1 cellular context compared by ENCODE assay signal in the genomic region with DNA sequence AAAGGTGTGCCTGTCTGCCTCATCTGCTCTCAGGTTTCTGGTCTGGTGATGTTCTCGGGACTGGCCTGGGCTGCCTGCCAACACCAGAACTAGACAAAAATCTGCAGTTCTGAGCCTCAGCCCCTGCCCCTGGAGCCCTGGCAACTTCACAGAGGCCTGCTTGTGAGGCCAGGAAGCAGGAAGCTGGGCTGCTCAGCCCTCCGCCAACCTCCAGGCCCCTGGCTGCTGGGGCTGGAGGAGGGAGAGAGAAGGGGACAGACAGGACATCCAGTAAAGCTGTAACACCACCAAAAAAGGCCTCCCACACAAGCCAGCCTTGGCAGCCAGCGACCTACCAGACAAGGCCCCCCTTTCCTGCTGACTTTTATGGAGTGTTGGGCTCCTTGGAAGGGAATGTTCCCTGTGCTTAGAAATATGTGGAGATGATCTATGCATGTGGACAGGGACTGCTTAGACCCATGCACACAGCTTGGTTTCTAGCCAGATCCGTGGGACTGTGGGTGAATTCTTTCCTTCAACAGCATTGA.
TF ChIP-seq lines count a peak whose summit lies in the region.

No MANE protein-coding gene starts in this region.

TF ChIP-seq in SK-N-SH, 30 proteins besides CTCF, POLR2A, EP300 and RAD21 (continued from another document):
- TF ChIP-seq, protein P1, sequence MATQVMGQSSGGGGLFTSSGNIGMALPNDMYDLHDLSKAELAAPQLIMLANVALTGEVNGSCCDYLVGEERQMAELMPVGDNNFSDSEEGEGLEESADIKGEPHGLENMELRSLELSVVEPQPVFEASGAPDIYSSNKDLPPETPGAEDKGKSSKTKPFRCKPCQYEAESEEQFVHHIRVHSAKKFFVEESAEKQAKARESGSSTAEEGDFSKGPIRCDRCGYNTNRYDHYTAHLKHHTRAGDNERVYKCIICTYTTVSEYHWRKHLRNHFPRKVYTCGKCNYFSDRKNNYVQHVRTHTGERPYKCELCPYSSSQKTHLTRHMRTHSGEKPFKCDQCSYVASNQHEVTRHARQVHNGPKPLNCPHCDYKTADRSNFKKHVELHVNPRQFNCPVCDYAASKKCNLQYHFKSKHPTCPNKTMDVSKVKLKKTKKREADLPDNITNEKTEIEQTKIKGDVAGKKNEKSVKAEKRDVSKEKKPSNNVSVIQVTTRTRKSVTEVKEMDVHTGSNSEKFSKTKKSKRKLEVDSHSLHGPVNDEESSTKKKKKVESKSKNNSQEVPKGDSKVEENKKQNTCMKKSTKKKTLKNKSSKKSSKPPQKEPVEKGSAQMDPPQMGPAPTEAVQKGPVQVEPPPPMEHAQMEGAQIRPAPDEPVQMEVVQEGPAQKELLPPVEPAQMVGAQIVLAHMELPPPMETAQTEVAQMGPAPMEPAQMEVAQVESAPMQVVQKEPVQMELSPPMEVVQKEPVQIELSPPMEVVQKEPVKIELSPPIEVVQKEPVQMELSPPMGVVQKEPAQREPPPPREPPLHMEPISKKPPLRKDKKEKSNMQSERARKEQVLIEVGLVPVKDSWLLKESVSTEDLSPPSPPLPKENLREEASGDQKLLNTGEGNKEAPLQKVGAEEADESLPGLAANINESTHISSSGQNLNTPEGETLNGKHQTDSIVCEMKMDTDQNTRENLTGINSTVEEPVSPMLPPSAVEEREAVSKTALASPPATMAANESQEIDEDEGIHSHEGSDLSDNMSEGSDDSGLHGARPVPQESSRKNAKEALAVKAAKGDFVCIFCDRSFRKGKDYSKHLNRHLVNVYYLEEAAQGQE (IDR thresholded peaks at IDR 0.05; ENCODE audit: low read depth, low read length), result no peak
- TF ChIP-seq SMC3 (IDR thresholded peaks at IDR 0.05; ENCODE audit: low read depth, low read length) (no peak), MXI1 (IDR thresholded peaks at IDR 0.05; ENCODE audit: low read depth, low read length) (0 out of 2 replicates have a peak, but pooled peaks have one; percentile 18), CHD2 (IDR thresholded peaks at IDR 0.05; ENCODE audit: low read length, partially characterized antibody) (no peak), RFX5 (IDR thresholded peaks at IDR 0.05; ENCODE audit: low read length) (no peak), TAF1 (IDR thresholded peaks at IDR 0.05; ENCODE audit: borderline replicate concordance, low read depth, low read length) (no peak), FOXM1 (IDR thresholded peaks at IDR 0.05; ENCODE audit: low read depth) (no peak), FOXJ3 (CRISPR knock-in tag; IDR thresholded peaks at IDR 0.05) (peak; percentile 48; the same call in 1 of the 2 replicates), SIN3A (IDR thresholded peaks at IDR 0.05; ENCODE audit: borderline replicate concordance, low read depth, low read length) (no peak), POLR2AphosphoS5 (IDR thresholded peaks at IDR 0.05; ENCODE audit: low read depth, low read length) (no peak), GABPA (IDR thresholded peaks at IDR 0.05; ENCODE audit: low read depth) (no peak), MEF2A (IDR thresholded peaks at IDR 0.05; ENCODE audit: borderline replicate concordance, low read depth) (no peak), NRF1 (IDR thresholded peaks at IDR 0.05; ENCODE audit: low read depth, low read length) (no peak), RCOR1 (IDR thresholded peaks at IDR 0.05; ENCODE audit: low read length) (no peak), TCF12 (IDR thresholded peaks at IDR 0.05) (no peak; the same call in 1 of the 2 replicates), FOSL2 (IDR thresholded peaks at IDR 0.05; ENCODE audit: borderline replicate concordance, low read depth) (no peak)
- TF ChIP-seq, protein P2, sequence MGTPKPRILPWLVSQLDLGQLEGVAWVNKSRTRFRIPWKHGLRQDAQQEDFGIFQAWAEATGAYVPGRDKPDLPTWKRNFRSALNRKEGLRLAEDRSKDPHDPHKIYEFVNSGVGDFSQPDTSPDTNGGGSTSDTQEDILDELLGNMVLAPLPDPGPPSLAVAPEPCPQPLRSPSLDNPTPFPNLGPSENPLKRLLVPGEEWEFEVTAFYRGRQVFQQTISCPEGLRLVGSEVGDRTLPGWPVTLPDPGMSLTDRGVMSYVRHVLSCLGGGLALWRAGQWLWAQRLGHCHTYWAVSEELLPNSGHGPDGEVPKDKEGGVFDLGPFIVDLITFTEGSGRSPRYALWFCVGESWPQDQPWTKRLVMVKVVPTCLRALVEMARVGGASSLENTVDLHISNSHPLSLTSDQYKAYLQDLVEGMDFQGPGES (IDR thresholded peaks at IDR 0.05; ENCODE audit: low read depth, low read length), result no peak
- TF ChIP-seq, protein P3, sequence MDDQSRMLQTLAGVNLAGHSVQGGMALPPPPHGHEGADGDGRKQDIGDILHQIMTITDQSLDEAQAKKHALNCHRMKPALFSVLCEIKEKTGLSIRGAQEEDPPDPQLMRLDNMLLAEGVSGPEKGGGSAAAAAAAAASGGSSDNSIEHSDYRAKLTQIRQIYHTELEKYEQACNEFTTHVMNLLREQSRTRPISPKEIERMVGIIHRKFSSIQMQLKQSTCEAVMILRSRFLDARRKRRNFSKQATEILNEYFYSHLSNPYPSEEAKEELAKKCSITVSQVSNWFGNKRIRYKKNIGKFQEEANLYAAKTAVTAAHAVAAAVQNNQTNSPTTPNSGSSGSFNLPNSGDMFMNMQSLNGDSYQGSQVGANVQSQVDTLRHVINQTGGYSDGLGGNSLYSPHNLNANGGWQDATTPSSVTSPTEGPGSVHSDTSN (IDR thresholded peaks at IDR 0.05), result no peak
- TF ChIP-seq, protein P4, sequence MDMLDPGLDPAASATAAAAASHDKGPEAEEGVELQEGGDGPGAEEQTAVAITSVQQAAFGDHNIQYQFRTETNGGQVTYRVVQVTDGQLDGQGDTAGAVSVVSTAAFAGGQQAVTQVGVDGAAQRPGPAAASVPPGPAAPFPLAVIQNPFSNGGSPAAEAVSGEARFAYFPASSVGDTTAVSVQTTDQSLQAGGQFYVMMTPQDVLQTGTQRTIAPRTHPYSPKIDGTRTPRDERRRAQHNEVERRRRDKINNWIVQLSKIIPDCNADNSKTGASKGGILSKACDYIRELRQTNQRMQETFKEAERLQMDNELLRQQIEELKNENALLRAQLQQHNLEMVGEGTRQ (IDR thresholded peaks at IDR 0.05; ENCODE audit: borderline replicate concordance, low read depth, low read length), result no peak
- TF ChIP-seq, protein P5, sequence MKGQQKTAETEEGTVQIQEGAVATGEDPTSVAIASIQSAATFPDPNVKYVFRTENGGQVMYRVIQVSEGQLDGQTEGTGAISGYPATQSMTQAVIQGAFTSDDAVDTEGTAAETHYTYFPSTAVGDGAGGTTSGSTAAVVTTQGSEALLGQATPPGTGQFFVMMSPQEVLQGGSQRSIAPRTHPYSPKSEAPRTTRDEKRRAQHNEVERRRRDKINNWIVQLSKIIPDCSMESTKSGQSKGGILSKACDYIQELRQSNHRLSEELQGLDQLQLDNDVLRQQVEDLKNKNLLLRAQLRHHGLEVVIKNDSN (IDR thresholded peaks at IDR 0.05; ENCODE audit: borderline replicate concordance, low read depth), result no peak
